Comparison of ENCODE assay signal across 2 cellular contexts in genomic region chr7:97439637-97440214, GRCh38.
TF ChIP-seq lines count a peak whose summit lies in the region.

No MANE protein-coding gene starts in this region.

TF ChIP-seq in HepG2, 621 proteins besides CTCF, POLR2A, EP300 and RAD21:
- no peak for TF ChIP-seq REST (IDR thresholded peaks at IDR 0.05; ENCODE audit: borderline replicate concordance in 1 of 2, low read depth in 1 of 2, low read length in 2 of 2)
- TF ChIP-seq HDAC1 (CRISPR knock-in tag; IDR thresholded peaks at IDR 0.05): no peak
- TF ChIP-seq SETDB1 (CRISPR knock-in tag; IDR thresholded peaks at IDR 0.05; ENCODE audit: borderline replicate concordance): peak; percentile 81; the same call in 1 of the 2 replicates
TF ChIP-seq in HepG2: peak in this region for 1.

TF ChIP-seq in K562, 482 proteins besides CTCF, POLR2A, EP300 and RAD21 (continued from another document and continues in another):
- TF ChIP-seq REST (CRISPR knock-in tag; IDR thresholded peaks at IDR 0.05; ENCODE audit: low read depth): no peak
- TF ChIP-seq NBN (IDR thresholded peaks at IDR 0.05; ENCODE audit: low read depth): no peak
- no peak for TF ChIP-seq CBX8 (IDR thresholded peaks at IDR 0.05; ENCODE audit: borderline replicate concordance, extremely low read depth, low read depth, low read length, poor library complexity, severe bottlenecking)
- TF ChIP-seq ZSCAN29 (IDR thresholded peaks at IDR 0.05): no peak
- no peak for TF ChIP-seq KAT7 (CRISPR knock-in tag; IDR thresholded peaks at IDR 0.05; ENCODE audit: borderline replicate concordance)
- no peak for TF ChIP-seq GATA2 (CRISPR knock-in tag; IDR thresholded peaks at IDR 0.05)
- TF ChIP-seq HIVEP1 (CRISPR knock-in tag; IDR thresholded peaks at IDR 0.05): no peak
- no peak for TF ChIP-seq ZBTB7A (IDR thresholded peaks at IDR 0.05; ENCODE audit: borderline replicate concordance, control insufficient read depth, low read depth, low read length)
- no peak for TF ChIP-seq ZNF175 (CRISPR knock-in tag; IDR thresholded peaks at IDR 0.05; ENCODE audit: low read depth)
- TF ChIP-seq CHD7 (IDR thresholded peaks at IDR 0.05; ENCODE audit: low read depth, low read length): no peak
- no peak for TF ChIP-seq NEUROD1 (IDR thresholded peaks at IDR 0.05; ENCODE audit: borderline replicate concordance, low read depth, low read length, partially characterized antibody)
- TF ChIP-seq KDM4B (IDR thresholded peaks at IDR 0.05; ENCODE audit: borderline replicate concordance in 2 of 2, low read depth in 1 of 2): no peak
- TF ChIP-seq TCF7L2 (IDR thresholded peaks at IDR 0.05; ENCODE audit: low read depth, low read length): no peak
- no peak for TF ChIP-seq ZNF354B (CRISPR knock-in tag; IDR thresholded peaks at IDR 0.05)
- TF ChIP-seq RREB1 (CRISPR knock-in tag; IDR thresholded peaks at IDR 0.05): no peak
- TF ChIP-seq TRIM24 (IDR thresholded peaks at IDR 0.05): peak in 1 of 2 experiments; percentile 39; a peak in 1 of 4 replicates
- TF ChIP-seq ZNF79 (CRISPR knock-in tag; IDR thresholded peaks at IDR 0.05; ENCODE audit: low read depth): no peak
- no peak for TF ChIP-seq HSF4 (CRISPR knock-in tag; IDR thresholded peaks at IDR 0.05; ENCODE audit: borderline replicate concordance)
- TF ChIP-seq TCF15 (CRISPR knock-in tag; IDR thresholded peaks at IDR 0.05): no peak
- no peak for TF ChIP-seq POU5F1 (IDR thresholded peaks at IDR 0.05; ENCODE audit: borderline replicate concordance, low read depth, low read length, partially characterized antibody)
- no peak for TF ChIP-seq TOE1 (IDR thresholded peaks at IDR 0.05; ENCODE audit: borderline replicate concordance)
- TF ChIP-seq TOE1 (CRISPR knock-in tag; IDR thresholded peaks at IDR 0.05; ENCODE audit: borderline replicate concordance, low read depth): no peak
- TF ChIP-seq TSHZ1 (CRISPR knock-in tag; IDR thresholded peaks at IDR 0.05): no peak
- no peak for TF ChIP-seq HMBOX1 (IDR thresholded peaks at IDR 0.05)
- TF ChIP-seq ZNF75A (CRISPR knock-in tag; IDR thresholded peaks at IDR 0.05): no peak
- TF ChIP-seq ZBTB8A (IDR thresholded peaks at IDR 0.05; ENCODE audit: partially characterized antibody): no peak
- TF ChIP-seq CBFA2T3 (IDR thresholded peaks at IDR 0.05): peak; percentile 50
- TF ChIP-seq TFAM (CRISPR knock-in tag; conservative IDR thresholded peaks at IDR 0.05): no peak
- TF ChIP-seq TEAD2 (tag; IDR thresholded peaks at IDR 0.05): no peak
